ENCODE assay signal across 8 cellular contexts in genomic region chr9:21443849-21444625, GRCh38.
DNase-seq lines count a peak whose midpoint lies in the region; ATAC-seq lines count a peak whose summit lies in the region.

No MANE protein-coding gene starts in this region.

- peak; percentile 47 for DNase-seq in activated naive CD4-positive, alpha-beta T cell treated with anti-CD3 and anti-CD28 coated beads, Interleukin-2, amount 10 ng/mL, durations not matched to agents 7 days and 5 days
- DNase-seq in activated naive CD4-positive, alpha-beta T cell treated with Interleukin-2 at 50 U/mL for 16 hours = no peak
- DNase-seq in MV-4-11 (lab: John Stamatoyannopoulos, UW) (peak; percentile 96), 8988T (no peak), NCI-H1105 (lab: John Stamatoyannopoulos, UW) (no peak)
- DNase-seq in effector CD8-positive, alpha-beta T cell (lab: John Stamatoyannopoulos, UW) = no peak

- H3K9me3 Mint-ChIP-seq in activated naive CD4-positive, alpha-beta T cell treated with anti-CD3 and anti-CD28 coated beads, Interleukin-2, amount 10 ng/mL, durations not matched to agents 7 days and 5 days = peaks cover 4% of the 10 kb centered on the region
- no peaks in the 10 kb centered on the region for H3K9me3 Mint-ChIP-seq in stimulated activated naive CD8-positive, alpha-beta T cell treated with anti-CD3 and anti-CD28 coated beads, Interleukin-15, Interleukin-2, amounts not matched to agents 100 ng/mL and 50 ng/mL, for 24 hours

- no peaks in the 10 kb centered on the region for H3K36me3 Mint-ChIP-seq in activated naive CD4-positive, alpha-beta T cell treated with anti-CD3 and anti-CD28 coated beads, Interleukin-2, amount 10 ng/mL, durations not matched to agents 7 days and 5 days
- no peaks in the 10 kb centered on the region for H3K36me3 Mint-ChIP-seq in stimulated activated naive CD8-positive, alpha-beta T cell treated with anti-CD3 and anti-CD28 coated beads, Interleukin-15, Interleukin-2, amounts not matched to agents 100 ng/mL and 50 ng/mL, for 24 hours (ENCODE audit: low read depth)

- peaks cover 26% of the 10 kb centered on the region for H3K27me3 Mint-ChIP-seq in activated naive CD4-positive, alpha-beta T cell treated with anti-CD3 and anti-CD28 coated beads, Interleukin-2, amount 10 ng/mL, durations not matched to agents 7 days and 5 days
- H3K27me3 Mint-ChIP-seq in stimulated activated naive CD8-positive, alpha-beta T cell treated with anti-CD3 and anti-CD28 coated beads, Interleukin-15, Interleukin-2, amounts not matched to agents 100 ng/mL and 50 ng/mL, for 24 hours = peaks cover 10% of the 10 kb centered on the region

- ATAC-seq in HG02852 (IDR thresholded peaks at IDR 0.05; ENCODE audit: unreplicated experiment) = peak; percentile 93

- CTCF ChIA-PET in activated naive CD4-positive, alpha-beta T cell treated with anti-CD3 and anti-CD28 coated beads, Interleukin-2, amount 10 ng/mL, durations not matched to agents 7 days and 5 days (lab: Charles Lee) = interaction anchor here (1.3 to 5.3 kb wide), 3 partner anchors 9 to 12 kb away, joined by 4 to 22 read pairs (median 6); no protein-coding TSS in a partner anchor

- H3K27ac Mint-ChIP-seq in activated naive CD4-positive, alpha-beta T cell treated with anti-CD3 and anti-CD28 coated beads, Interleukin-2, amount 10 ng/mL, durations not matched to agents 7 days and 5 days = peak overlapping the region; percentile 75
- no peak overlapping the region for H3K27ac Mint-ChIP-seq in stimulated activated naive CD8-positive, alpha-beta T cell treated with anti-CD3 and anti-CD28 coated beads, Interleukin-15, Interleukin-2, amounts not matched to agents 100 ng/mL and 50 ng/mL, for 24 hours

- H3K4me1 Mint-ChIP-seq in activated naive CD4-positive, alpha-beta T cell treated with anti-CD3 and anti-CD28 coated beads, Interleukin-2, amount 10 ng/mL, durations not matched to agents 7 days and 5 days = peaks cover 21% of the 10 kb centered on the region
- H3K4me1 Mint-ChIP-seq in stimulated activated naive CD8-positive, alpha-beta T cell treated with anti-CD3 and anti-CD28 coated beads, Interleukin-15, Interleukin-2, amounts not matched to agents 100 ng/mL and 50 ng/mL, for 24 hours (ENCODE audit: low read depth) = peaks cover 14% of the 10 kb centered on the region

- H3K4me3 Mint-ChIP-seq in activated naive CD4-positive, alpha-beta T cell treated with anti-CD3 and anti-CD28 coated beads, Interleukin-2, amount 10 ng/mL, durations not matched to agents 7 days and 5 days = peak overlapping the region; percentile 32
- peak overlapping the region; percentile 13 for H3K4me3 Mint-ChIP-seq in stimulated activated naive CD8-positive, alpha-beta T cell treated with anti-CD3 and anti-CD28 coated beads, Interleukin-15, Interleukin-2, amounts not matched to agents 100 ng/mL and 50 ng/mL, for 24 hours

Comparison
In these comparisons a context has a peak if more than half of its experiments do, and no peak if none do; other contexts are left out.
1. DNase-seq: peak in activated naive CD4-positive, alpha-beta T cell treated with anti-CD3 and anti-CD28 coated beads, Interleukin-2, amount 10 ng/mL, durations not matched to agents 7 days and 5 days (single experiment) and MV-4-11 (single experiment); none in activated naive CD4-positive, alpha-beta T cell treated with Interleukin-2 at 50 U/mL for 16 hours (single experiment), 8988T (single experiment), NCI-H1105 (single experiment) and effector CD8-positive, alpha-beta T cell (single experiment).